1 cellular context compared by ENCODE assay signal in genomic region chr20:45337367-45338120, GRCh38.
TF ChIP-seq lines count a peak whose summit lies in the region.

No MANE protein-coding gene starts in this region.

TF ChIP-seq in A549, 52 proteins besides CTCF, POLR2A, EP300 and RAD21 (continued from another document):
- TF ChIP-seq REST (IDR thresholded peaks at IDR 0.05) (peak; percentile 47), HOXA7 (CRISPR knock-in tag; IDR thresholded peaks at IDR 0.05) (no peak), FOXS1 (CRISPR knock-in tag; IDR thresholded peaks at IDR 0.05) (no peak), TFCP2L1 (CRISPR knock-in tag; IDR thresholded peaks at IDR 0.05) (no peak), ZSCAN20 (CRISPR knock-in tag; IDR thresholded peaks at IDR 0.05) (no peak), BCL3 (IDR thresholded peaks at IDR 0.05) (0 out of 3 replicates have a peak, but pooled peaks have one; percentile 41), ESRRA (IDR thresholded peaks at IDR 0.05; ENCODE audit: borderline replicate concordance, low read length) (0 out of 2 replicates have a peak, but pooled peaks have one; percentile 2), RFX5 (IDR thresholded peaks at IDR 0.05) (no peak)
